ENCODE assay signal across 32 cellular contexts in the genomic region with DNA sequence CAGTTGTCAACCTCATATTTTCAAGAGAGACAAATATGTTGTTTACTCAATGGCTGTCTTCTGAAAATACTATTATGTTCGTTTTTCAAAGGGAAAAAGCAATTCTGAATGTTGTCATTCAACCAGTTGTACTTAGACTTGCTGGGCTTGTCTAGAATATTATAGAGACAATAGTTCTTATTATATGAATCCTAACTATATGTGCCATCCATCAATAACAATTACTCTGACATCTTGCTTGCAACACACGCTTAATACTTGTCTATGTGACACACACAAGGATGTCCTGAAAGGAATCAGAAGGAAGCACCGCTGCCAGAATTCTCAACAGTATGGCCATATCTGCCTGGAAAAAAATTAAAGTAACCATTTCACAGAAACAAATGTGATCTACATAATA.
"Had no signal": no experiment of that assay in that cellular context is flagged by ENCODE, and none has a peak within 500 bp of the region (broad histone marks: within the 10 kb centered on the region; RNA-seq: fewer than 3 reads in every experiment).

No MANE protein-coding gene starts in this region.

- H3K9me3 ChIP-seq: adrenal gland, ascending aorta, body of pancreas, breast epithelium had no signal

- H3K27ac ChIP-seq: adrenal gland, ascending aorta, body of pancreas, brain microvascular endothelial cell, breast epithelium, cardiac muscle cell had no signal

- H3K27me3 ChIP-seq: adrenal gland, ascending aorta, body of pancreas, brain microvascular endothelial cell, breast epithelium, cardiac muscle cell had no signal

- ATAC-seq: activated naive CD4-positive, alpha-beta T cell treated with anti-CD3 and anti-CD28 coated beads, Interleukin-2, amount 50 U/mL, for 72 hours; activated naive CD8-positive, alpha-beta T cell treated with anti-CD3 and anti-CD28 coated beads, Interleukin-2, amount 50 U/mL, for 24 hours; activated T-cell treated with anti-CD3 and anti-CD28 coated beads, Interleukin-2, amount 50 U/mL, for 4 hours; activated T-cell treated with anti-CD3 and anti-CD28 coated beads, Interleukin-2, amount 50 U/mL, for 72 hours; activated T-helper 17 cell treated with anti-CD3 and anti-CD28 coated beads, Interleukin-2, amount 50 U/mL, for 72 hours; body of pancreas had no signal

- DNase-seq: activated effector memory CD4-positive, alpha-beta T cell treated with anti-CD3 and anti-CD28 coated beads, Interleukin-2, amount 50 U/mL, for 16 hours; activated effector memory CD4-positive, alpha-beta T cell treated with Interleukin-2 at 50 U/mL for 16 hours; activated gamma-delta T cell; activated gamma-delta T cell treated with Interleukin-2 at 50 U/mL for 16 hours; activated naive CD4-positive, alpha-beta T cell; activated naive CD4-positive, alpha-beta T cell treated with anti-CD3 and anti-CD28 coated beads for 36 hours; activated naive CD4-positive, alpha-beta T cell treated with anti-CD3 and anti-CD28 coated beads, Interleukin-2, amount 10 ng/mL, durations not matched to agents 7 days and 5 days; activated naive CD4-positive, alpha-beta T cell treated with anti-CD3 and anti-CD28 coated beads, Interleukin-2, amount 50 U/mL, for 16 hours; activated naive CD4-positive, alpha-beta T cell treated with Interleukin-2 at 50 U/mL for 16 hours; activated naive CD8-positive, alpha-beta T cell treated with anti-CD3 and anti-CD28 coated beads for 36 hours; activated naive CD8-positive, alpha-beta T cell treated with anti-CD3 and anti-CD28 coated beads, Interleukin-2, amount 10 ng/mL, durations not matched to agents 7 days and 5 days; activated naive CD8-positive, alpha-beta T cell treated with anti-CD3 and anti-CD28 coated beads, Interleukin-2, amount 50 U/mL, for 24 hours; activated T-cell treated with anti-CD3 and anti-CD28 coated beads, Interleukin-2, amount 50 U/mL, for 1 hour; activated T-cell treated with anti-CD3 and anti-CD28 coated beads, Interleukin-2, amount 50 U/mL, for 24 hours; activated T-cell treated with anti-CD3 and anti-CD28 coated beads, Interleukin-2, amount 50 U/mL, for 4 hours; activated T-cell treated with anti-CD3 and anti-CD28 coated beads, Interleukin-2, amount 50 U/mL, for 48 hours; activated T-cell treated with anti-CD3 and anti-CD28 coated beads, Interleukin-2, amount 50 U/mL, for 72 hours; adrenal gland; amniotic stem cell; amygdala; anterior cingulate cortex; aorta; body of pancreas; brain microvascular endothelial cell; caudate nucleus; central memory CD4-positive, alpha-beta T cell; cerebellar nuclear complex had no signal

- H3K4me1 ChIP-seq: adrenal gland, body of pancreas, breast epithelium had no signal

- H3K4me3 ChIP-seq: adrenal gland, ascending aorta, body of pancreas, breast epithelium, cardiac muscle cell had no signal

- H3K36me3 ChIP-seq: adrenal gland, ascending aorta, brain microvascular endothelial cell, breast epithelium, cardiac muscle cell had no signal
